1 cellular context compared by ENCODE assay signal in the genomic region with DNA sequence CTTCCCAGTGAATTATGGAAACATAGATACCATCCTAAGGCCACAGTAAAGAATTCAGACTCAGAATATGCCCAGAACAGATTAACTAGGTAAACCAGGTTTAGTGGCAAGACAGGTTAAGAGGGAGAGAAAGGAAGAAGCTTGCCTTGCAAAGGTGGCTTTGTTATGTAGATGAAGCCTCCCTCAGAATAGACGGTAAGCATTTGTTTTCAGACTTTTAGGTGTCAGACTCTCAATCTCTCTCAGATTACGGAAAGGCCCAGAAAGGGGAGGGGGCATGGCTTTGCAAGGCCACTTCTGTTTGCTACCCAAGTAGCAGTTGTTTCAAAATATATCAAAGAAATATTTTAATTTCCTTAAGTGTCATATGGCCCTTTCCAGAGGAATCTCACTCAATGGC.
TF ChIP-seq lines count a peak whose summit lies in the region.

No MANE protein-coding gene starts in this region.

TF ChIP-seq in WTC11, 78 proteins besides CTCF, POLR2A, EP300 and RAD21 (continued from another document):
- TF ChIP-seq ZNF121 (CRISPR knock-in tag; IDR thresholded peaks at IDR 0.05) (no peak), TCF7 (CRISPR knock-in tag; IDR thresholded peaks at IDR 0.05; ENCODE audit: low read depth) (no peak), EMX1 (CRISPR knock-in tag; IDR thresholded peaks at IDR 0.05) (no peak)
- TF ChIP-seq, protein P1, sequence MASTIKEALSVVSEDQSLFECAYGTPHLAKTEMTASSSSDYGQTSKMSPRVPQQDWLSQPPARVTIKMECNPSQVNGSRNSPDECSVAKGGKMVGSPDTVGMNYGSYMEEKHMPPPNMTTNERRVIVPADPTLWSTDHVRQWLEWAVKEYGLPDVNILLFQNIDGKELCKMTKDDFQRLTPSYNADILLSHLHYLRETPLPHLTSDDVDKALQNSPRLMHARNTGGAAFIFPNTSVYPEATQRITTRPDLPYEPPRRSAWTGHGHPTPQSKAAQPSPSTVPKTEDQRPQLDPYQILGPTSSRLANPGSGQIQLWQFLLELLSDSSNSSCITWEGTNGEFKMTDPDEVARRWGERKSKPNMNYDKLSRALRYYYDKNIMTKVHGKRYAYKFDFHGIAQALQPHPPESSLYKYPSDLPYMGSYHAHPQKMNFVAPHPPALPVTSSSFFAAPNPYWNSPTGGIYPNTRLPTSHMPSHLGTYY (CRISPR knock-in tag; IDR thresholded peaks at IDR 0.05), result no peak
